In genomic region chr17:11712445-11712844, GRCh38 we compare ENCODE assay signal across 20 cellular contexts.
DNase-seq lines count a peak whose midpoint lies in the region; ATAC-seq, FAIRE-seq and TF ChIP-seq lines count a peak whose summit lies in the region.
"Had no signal": no experiment of that assay in that cellular context is flagged by ENCODE, and none has a peak within 500 bp of the region (broad histone marks: within the 10 kb centered on the region; RNA-seq: fewer than 3 reads in every experiment).

No MANE protein-coding gene starts in this region.

- H3K4me2 ChIP-seq in HepG2 (ENCODE audit: low read depth, low read length) = no peak overlapping the region
- H3K4me2 ChIP-seq: BLaER1 treated with 17β-estradiol and CSF1 and Interleukin-3, amounts not matched to agents 10 nM and 100 nM had no signal

- H3K4me3 ChIP-seq in liver (ENCODE audit: low read depth in 1 of 3, low read length in 3 of 3) (no peak overlapping the region), HepG2 (replicated peaks in 1 of 3; ENCODE audit: insufficient read depth in 1 of 3, low read depth in 2 of 3, low read length in 3 of 3) (no peak overlapping the region), small intestine (ENCODE audit: low read depth in 1 of 2, low read length in 2 of 2) (no peak overlapping the region)
- H3K4me3 ChIP-seq: BLaER1 treated with 17β-estradiol and CSF1 and Interleukin-3, amounts not matched to agents 10 nM and 100 nM had no signal

- no peak for TF ChIP-seq POLR2A in HepG2 (IDR thresholded peaks at IDR 0.05; ENCODE audit: insufficient read depth in 1 of 2, low read depth in 2 of 2, low read length in 2 of 2)

- TF ChIP-seq EP300 in HepG2 (IDR thresholded peaks at IDR 0.05; ENCODE audit: low read depth in 2 of 2, low read length in 2 of 2) = no peak
- TF ChIP-seq EP300 in HepG2 (CRISPR knock-in tag; IDR thresholded peaks at IDR 0.05; ENCODE audit: borderline replicate concordance) = no peak

- H3K9me3 ChIP-seq in liver (ENCODE audit: control insufficient read depth in 4 of 4, low read length in 3 of 4) (no peaks in the 10 kb centered on the region), HepG2 (ENCODE audit: low read length) (no peaks in the 10 kb centered on the region), small intestine (ENCODE audit: control insufficient read depth, low read depth) (no peaks in the 10 kb centered on the region)
- H3K9me3 ChIP-seq: BLaER1 treated with 17β-estradiol and CSF1 and Interleukin-3, amounts not matched to agents 10 nM and 100 nM; Caco-2 had no signal

- H3K36me3 ChIP-seq in liver (ENCODE audit: control insufficient read depth in 4 of 4, insufficient read depth in 3 of 4, low read depth in 1 of 4, low read length in 3 of 4) = no peaks in the 10 kb centered on the region
- no peaks in the 10 kb centered on the region for H3K36me3 ChIP-seq in HepG2 (replicated peaks in 1 of 2; ENCODE audit: control insufficient read depth in 1 of 2, insufficient read depth in 2 of 2, low read length in 2 of 2)
- H3K36me3 ChIP-seq in small intestine (ENCODE audit: control insufficient read depth in 2 of 2, insufficient read depth in 2 of 2, low read length in 2 of 2) = no peaks in the 10 kb centered on the region
- H3K36me3 ChIP-seq: BLaER1 treated with 17β-estradiol and CSF1 and Interleukin-3, amounts not matched to agents 10 nM and 100 nM had no signal

- H3K4me1 ChIP-seq in liver (ENCODE audit: control insufficient read depth in 4 of 4, insufficient read depth in 4 of 4, low read length in 3 of 4) = peaks cover 0 to 12% (median 8%) of the 10 kb centered on the region in 4 donors
- no peaks in the 10 kb centered on the region for H3K4me1 ChIP-seq in HepG2 (ENCODE audit: insufficient read depth, low read length)
- H3K4me1 ChIP-seq in small intestine (ENCODE audit: control insufficient read depth in 2 of 2, insufficient read depth in 1 of 2, low read depth in 1 of 2, low read length in 1 of 2) = peaks cover 0 to 3% of the 10 kb centered on the region in 2 donors
- H3K4me1 ChIP-seq: BLaER1 treated with 17β-estradiol and CSF1 and Interleukin-3, amounts not matched to agents 10 nM and 100 nM; Caco-2 had no signal

- no peak for FAIRE-seq in HepG2 (lab: Jason Lieb, UNC)
- FAIRE-seq in small intestine (lab: Jason Lieb, UNC) = no peak
- FAIRE-seq: D721Med, GM12891 had no signal

- H2AFZ ChIP-seq in HepG2 (ENCODE audit: low read length) = no peak overlapping the region

- no peak overlapping the region for H3K27ac ChIP-seq in liver (ENCODE audit: low read depth in 1 of 2, low read length in 2 of 2)
- no peak overlapping the region for H3K27ac ChIP-seq in HepG2 (ENCODE audit: extremely low read length, insufficient read depth, low read length)
- H3K27ac ChIP-seq in small intestine (ENCODE audit: low read depth in 1 of 2, low read length in 1 of 2) = no peak overlapping the region
- H3K27ac ChIP-seq: BLaER1 treated with 17β-estradiol and CSF1 and Interleukin-3, amounts not matched to agents 10 nM and 100 nM; C4-2B had no signal

- no peaks in the 10 kb centered on the region for H3K79me2 ChIP-seq in HepG2 (ENCODE audit: insufficient read depth, low read length)

- in situ Hi-C loops in HepG2 (cut with HindIII; ENCODE audit: extremely low pct_ligation_motif_present, low pct_unique_long_range_greater_than_20kb) (no loop called here), KBM-7 (cut with MboI; ENCODE audit: low pct_unique_long_range_greater_than_20kb, low sequenced_read_pairs) (no loop called here)

- no peaks in the 10 kb centered on the region for H3K27me3 ChIP-seq in liver (ENCODE audit: control insufficient read depth in 4 of 4, insufficient read depth in 4 of 4, low read length in 3 of 4)
- peaks cover 1 to 6% of the 10 kb centered on the region in 2 experiments; a peak in 2 of 5 replicates for H3K27me3 ChIP-seq in HepG2 (ENCODE audit: control insufficient read depth in 1 of 2, insufficient read depth in 2 of 2, low read length in 2 of 2)
- H3K27me3 ChIP-seq in small intestine (ENCODE audit: control insufficient read depth in 2 of 2, insufficient read depth in 2 of 2, low read length in 2 of 2) = no peaks in the 10 kb centered on the region
- H3K27me3 ChIP-seq: BLaER1 treated with 17β-estradiol and CSF1 and Interleukin-3, amounts not matched to agents 10 nM and 100 nM had no signal

- no peaks in the 10 kb centered on the region for H4K20me1 ChIP-seq in HepG2 (ENCODE audit: insufficient read depth, low read length)
- H4K20me1 ChIP-seq: BLaER1 treated with 17β-estradiol and CSF1 and Interleukin-3, amounts not matched to agents 10 nM and 100 nM had no signal

- intact Hi-C loops in HepG2 (cut with micrococcal nuclease; ENCODE audit: unreplicated experiment) = no loop called here

- BruUV-seq in HepG2 (replicated peaks; lab: Mats Ljungman, UMichigan) = no TSS peak

- 40% methylated on average over 3 of the region's 3 CpGs for WGBS in liver
- WGBS in HepG2 (ENCODE audit: low lambda C conversion rate) = 2% methylated on average over 3 of the region's 3 CpGs
- WGBS in small intestine, 3 donors = 15 to 50% (median 36%) methylated on average over 3 of the region's 3 CpGs

- POLR2A ChIA-PET in HepG2 (lab: Yijun Ruan, JAX) = no interaction called here

- DNase-seq in HepG2 (ENCODE audit: low spot score) (no peak), KBM-7 (peak; percentile 0), left lobe of liver (ENCODE audit: low spot score) (no peak), small intestine (peak; percentile 39)
- DNase-seq in stimulated activated CD4-positive, alpha-beta T cell treated with anti-CD3 and anti-CD28 coated beads, Interleukin-4, amount 100 ng/mL, for 4 hours = no peak
- DNase-seq: 8988T; AML-193; Caco-2; Calu3; CD4-positive, alpha-beta T cell; CD8-positive, alpha-beta T cell; DMS79 treated with DMSO at 0.1 percent for 48 hours; GF-D8 had no signal

- no peak for TF ChIP-seq RAD21 in liver (IDR thresholded peaks at IDR 0.05)
- no peak for TF ChIP-seq RAD21 in HepG2 (CRISPR knock-in tag; IDR thresholded peaks at IDR 0.05)

- no peak for TF ChIP-seq CTCF in liver (IDR thresholded peaks at IDR 0.05; ENCODE audit: low read depth, low read length, missing input control)
- no peak for TF ChIP-seq CTCF in HepG2 (CRISPR knock-in tag; IDR thresholded peaks at IDR 0.05)

- ATAC-seq in HepG2 (no peak), left lobe of liver (peak; percentile 21), GM21390 (IDR thresholded peaks at IDR 0.05; ENCODE audit: unreplicated experiment) (no peak), HG02885 (IDR thresholded peaks at IDR 0.05; ENCODE audit: poor library complexity, unreplicated experiment) (no peak)
- ATAC-seq: CD8-positive, alpha-beta T cell had no signal

- H3K9ac ChIP-seq in liver (ENCODE audit: low read depth in 1 of 2, low read length in 2 of 2) (no peak overlapping the region), HepG2 (ENCODE audit: insufficient read depth, low read depth, low read length) (no peak overlapping the region)
- H3K9ac ChIP-seq: BLaER1 treated with 17β-estradiol and CSF1 and Interleukin-3, amounts not matched to agents 10 nM and 100 nM had no signal

- CTCF ChIA-PET in HepG2 (lab: Yijun Ruan, JAX; ENCODE audit: low intra/inter-chr PET ratio, low total read pairs) = no interaction called here

TF ChIP-seq in liver, 16 proteins besides CTCF, POLR2A, EP300 and RAD21 (continues in another document):
- no peak for TF ChIP-seq REST (IDR thresholded peaks at IDR 0.05)

TF ChIP-seq in HepG2, 621 proteins besides CTCF, POLR2A, EP300 and RAD21 (continues in another document):
- TF ChIP-seq ZNF431 (CRISPR knock-in tag; IDR thresholded peaks at IDR 0.05; ENCODE audit: borderline replicate concordance, low read depth) = no peak
- no peak for TF ChIP-seq ZFP36L1 (CRISPR knock-in tag; IDR thresholded peaks at IDR 0.05)
- no peak for TF ChIP-seq SUZ12 (IDR thresholded peaks at IDR 0.05; ENCODE audit: low read depth, low read length)
- TF ChIP-seq KLF13 (CRISPR knock-in tag; IDR thresholded peaks at IDR 0.05) = no peak
- TF ChIP-seq HMGXB4 (CRISPR knock-in tag; IDR thresholded peaks at IDR 0.05; ENCODE audit: borderline replicate concordance in 1 of 2, low read depth in 1 of 2) = no peak
- TF ChIP-seq ZNF451 (CRISPR knock-in tag; IDR thresholded peaks at IDR 0.05) = no peak
- TF ChIP-seq DPF2 (CRISPR knock-in tag; IDR thresholded peaks at IDR 0.05; ENCODE audit: borderline replicate concordance, low read depth) = no peak
- no peak for TF ChIP-seq ZFX (CRISPR knock-in tag; IDR thresholded peaks at IDR 0.05; ENCODE audit: low read depth)
- no peak for TF ChIP-seq SP140L (CRISPR knock-in tag; IDR thresholded peaks at IDR 0.05; ENCODE audit: borderline replicate concordance)
- no peak for TF ChIP-seq ZNF563 (CRISPR knock-in tag; IDR thresholded peaks at IDR 0.05)
- no peak for TF ChIP-seq ZNF24 (IDR thresholded peaks at IDR 0.05)
- TF ChIP-seq MXD1 (CRISPR knock-in tag; IDR thresholded peaks at IDR 0.05) = no peak

Comparison
In these comparisons a context has a peak if more than half of its experiments do, and no peak if none do; other contexts are left out.
1. DNase-seq: peak in KBM-7 (single experiment) and small intestine (single experiment); none in HepG2 (single experiment), left lobe of liver (single experiment) and stimulated activated CD4-positive, alpha-beta T cell treated with anti-CD3 and anti-CD28 coated beads, Interleukin-4, amount 100 ng/mL, for 4 hours (0 of 2).